2 cellular contexts compared by ENCODE assay signal in the genomic region with DNA sequence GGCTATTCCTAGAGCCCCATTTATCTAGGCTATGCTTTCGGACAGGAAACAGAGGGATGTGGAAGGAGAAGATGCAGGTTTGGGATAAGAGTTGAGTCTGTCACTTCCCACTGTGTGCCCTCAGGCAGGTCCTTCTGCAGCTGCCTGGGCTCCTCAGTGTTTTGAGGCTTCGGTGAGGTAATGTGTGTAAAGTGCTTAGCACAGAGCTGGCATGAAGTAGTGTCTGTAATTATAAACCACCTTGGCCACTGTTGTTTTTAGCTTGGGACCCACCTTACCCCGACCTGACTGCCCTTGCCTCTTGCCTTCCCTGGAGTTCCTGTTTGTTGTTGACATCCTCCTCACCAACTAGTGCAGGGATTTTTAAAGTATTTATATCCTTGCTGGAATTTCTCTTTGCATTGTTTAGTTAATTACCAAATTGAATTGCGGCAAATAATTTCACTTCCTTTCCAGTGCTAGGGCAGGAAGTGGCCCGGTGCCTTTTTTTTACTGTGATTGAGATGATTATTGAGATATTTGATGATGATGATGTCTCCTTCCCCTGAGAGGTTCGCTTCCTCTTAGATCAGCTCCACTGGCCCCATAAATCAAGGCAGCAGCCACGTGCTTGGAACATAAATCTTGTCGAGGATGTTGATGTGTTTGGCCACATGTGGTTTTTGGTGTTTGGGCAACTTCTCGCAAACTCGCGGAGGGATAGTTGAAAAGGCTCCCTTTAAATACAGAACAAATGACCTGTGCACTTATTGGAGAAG.
TF ChIP-seq lines count a peak whose summit lies in the region.

No MANE protein-coding gene starts in this region.

TF ChIP-seq in Ishikawa, 13 proteins besides CTCF, POLR2A, EP300 and RAD21 (continued from another document):
- TF ChIP-seq EGR1 (IDR thresholded peaks at IDR 0.05) (no peak), NFIC (IDR thresholded peaks at IDR 0.05) (no peak)

TF ChIP-seq in HepG2, 621 proteins besides CTCF, POLR2A, EP300 and RAD21:
- TF ChIP-seq, protein P1, sequence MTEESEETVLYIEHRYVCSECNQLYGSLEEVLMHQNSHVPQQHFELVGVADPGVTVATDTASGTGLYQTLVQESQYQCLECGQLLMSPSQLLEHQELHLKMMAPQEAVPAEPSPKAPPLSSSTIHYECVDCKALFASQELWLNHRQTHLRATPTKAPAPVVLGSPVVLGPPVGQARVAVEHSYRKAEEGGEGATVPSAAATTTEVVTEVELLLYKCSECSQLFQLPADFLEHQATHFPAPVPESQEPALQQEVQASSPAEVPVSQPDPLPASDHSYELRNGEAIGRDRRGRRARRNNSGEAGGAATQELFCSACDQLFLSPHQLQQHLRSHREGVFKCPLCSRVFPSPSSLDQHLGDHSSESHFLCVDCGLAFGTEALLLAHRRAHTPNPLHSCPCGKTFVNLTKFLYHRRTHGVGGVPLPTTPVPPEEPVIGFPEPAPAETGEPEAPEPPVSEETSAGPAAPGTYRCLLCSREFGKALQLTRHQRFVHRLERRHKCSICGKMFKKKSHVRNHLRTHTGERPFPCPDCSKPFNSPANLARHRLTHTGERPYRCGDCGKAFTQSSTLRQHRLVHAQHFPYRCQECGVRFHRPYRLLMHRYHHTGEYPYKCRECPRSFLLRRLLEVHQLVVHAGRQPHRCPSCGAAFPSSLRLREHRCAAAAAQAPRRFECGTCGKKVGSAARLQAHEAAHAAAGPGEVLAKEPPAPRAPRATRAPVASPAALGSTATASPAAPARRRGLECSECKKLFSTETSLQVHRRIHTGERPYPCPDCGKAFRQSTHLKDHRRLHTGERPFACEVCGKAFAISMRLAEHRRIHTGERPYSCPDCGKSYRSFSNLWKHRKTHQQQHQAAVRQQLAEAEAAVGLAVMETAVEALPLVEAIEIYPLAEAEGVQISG (CRISPR knock-in tag; IDR thresholded peaks at IDR 0.05): 0 out of 2 replicates have a peak, but pooled peaks have one; percentile 3
- TF ChIP-seq U2AF1 (optimal IDR thresholded peaks at IDR 0.05; ENCODE audit: low read depth, low read length): no peak
- no peak for TF ChIP-seq ZNF761 (CRISPR knock-in tag; conservative IDR thresholded peaks at IDR 0.05)
- TF ChIP-seq ZNF256 (CRISPR knock-in tag; conservative IDR thresholded peaks at IDR 0.05): no peak
- no peak for TF ChIP-seq ZNF766 (CRISPR knock-in tag; IDR thresholded peaks at IDR 0.05; ENCODE audit: borderline replicate concordance)
- TF ChIP-seq, protein P2, sequence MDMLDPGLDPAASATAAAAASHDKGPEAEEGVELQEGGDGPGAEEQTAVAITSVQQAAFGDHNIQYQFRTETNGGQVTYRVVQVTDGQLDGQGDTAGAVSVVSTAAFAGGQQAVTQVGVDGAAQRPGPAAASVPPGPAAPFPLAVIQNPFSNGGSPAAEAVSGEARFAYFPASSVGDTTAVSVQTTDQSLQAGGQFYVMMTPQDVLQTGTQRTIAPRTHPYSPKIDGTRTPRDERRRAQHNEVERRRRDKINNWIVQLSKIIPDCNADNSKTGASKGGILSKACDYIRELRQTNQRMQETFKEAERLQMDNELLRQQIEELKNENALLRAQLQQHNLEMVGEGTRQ (IDR thresholded peaks at IDR 0.05; ENCODE audit: low read depth, low read length): no peak
- TF ChIP-seq, protein P2 (CRISPR knock-in tag; IDR thresholded peaks at IDR 0.05; ENCODE audit: borderline replicate concordance): no peak
- TF ChIP-seq, protein P3, sequence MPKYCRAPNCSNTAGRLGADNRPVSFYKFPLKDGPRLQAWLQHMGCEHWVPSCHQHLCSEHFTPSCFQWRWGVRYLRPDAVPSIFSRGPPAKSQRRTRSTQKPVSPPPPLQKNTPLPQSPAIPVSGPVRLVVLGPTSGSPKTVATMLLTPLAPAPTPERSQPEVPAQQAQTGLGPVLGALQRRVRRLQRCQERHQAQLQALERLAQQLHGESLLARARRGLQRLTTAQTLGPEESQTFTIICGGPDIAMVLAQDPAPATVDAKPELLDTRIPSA (CRISPR knock-in tag; IDR thresholded peaks at IDR 0.05; ENCODE audit: borderline replicate concordance): no peak
- TF ChIP-seq FOSL1 (CRISPR knock-in tag; IDR thresholded peaks at IDR 0.05; ENCODE audit: borderline replicate concordance): no peak
- TF ChIP-seq TBX3 (IDR thresholded peaks at IDR 0.05; ENCODE audit: borderline replicate concordance): no peak
